8 cellular contexts compared by ENCODE assay signal in the genomic region with DNA sequence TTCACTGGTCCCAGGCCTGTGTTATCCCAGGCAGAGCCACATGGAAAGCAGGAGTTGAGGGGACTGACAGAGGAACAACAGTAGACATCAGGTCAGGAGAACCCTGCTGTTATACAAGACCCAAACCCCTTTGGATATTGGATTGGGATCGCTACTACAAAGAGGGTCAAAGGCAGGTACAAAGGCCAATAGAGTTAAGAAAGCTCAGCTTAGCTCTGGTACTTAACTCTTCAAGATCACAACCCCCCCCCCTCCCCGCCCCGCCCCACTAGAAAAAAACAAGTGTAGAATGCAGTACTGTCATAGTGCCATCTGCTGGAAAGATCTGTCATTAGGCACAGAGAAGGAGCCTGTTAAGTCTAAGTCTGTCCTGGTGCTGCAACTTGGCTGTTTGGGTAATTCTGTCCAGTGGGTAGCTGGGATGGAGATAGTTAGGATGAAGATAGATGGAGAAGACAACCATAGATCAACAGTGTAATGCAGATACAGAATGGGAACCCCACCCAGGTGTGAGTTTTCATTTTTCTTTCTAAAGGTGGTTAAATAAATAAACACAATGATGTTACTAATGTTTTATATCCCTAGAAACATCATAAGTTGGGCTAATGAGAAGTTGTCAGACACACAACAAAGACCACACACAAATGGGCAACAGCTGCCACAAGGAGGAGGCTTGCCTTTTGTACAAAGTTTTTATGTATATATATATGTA. TPM values are rescaled to one million over a fixed set of nuclear protein-coding genes. Genes with fewer than 3 reads are reported as not detected.
DNase-seq lines count a peak whose midpoint lies in the region; ATAC-seq and TF ChIP-seq lines count a peak whose summit lies in the region.

No MANE protein-coding gene starts in this region.

- H3K36me3 ChIP-seq in WERI-Rb-1, result peaks cover 40% of the 10 kb centered on the region
- peaks cover 19 to 37% of the 10 kb centered on the region in 2 donors for H3K36me3 ChIP-seq in esophagus (ENCODE audit: control insufficient read depth in 2 of 2, insufficient read depth in 2 of 2, low read length in 1 of 2)

- H3K27me3 ChIP-seq in WERI-Rb-1 (ENCODE audit: insufficient read depth, low read depth, severe bottlenecking) (no peaks in the 10 kb centered on the region), esophagus (ENCODE audit: control insufficient read depth in 1 of 2, insufficient read depth in 2 of 2, low read length in 2 of 2) (no peaks in the 10 kb centered on the region)

- WGBS in esophagus, 2 donors, result 23 to 29% methylated on average over 3 of the region's 3 CpGs

- TF ChIP-seq CTCF in WERI-Rb-1 (IDR thresholded peaks at IDR 0.05; ENCODE audit: low read depth, low read length), result peak; percentile 69

- H3K4me3 ChIP-seq in WERI-Rb-1 (ENCODE audit: low read depth, low read length) (no peak overlapping the region), esophagus (ENCODE audit: low read depth in 1 of 2, low read length in 2 of 2) (no peak overlapping the region)

- no peak overlapping the region for H3K27ac ChIP-seq in WERI-Rb-1
- peak overlapping the region; percentile 23 to 56 for H3K27ac ChIP-seq in esophagus (ENCODE audit: low read depth in 2 of 2, low read length in 1 of 2)

- peaks cover 0 to 4% of the 10 kb centered on the region in 2 donors for H3K4me1 ChIP-seq in esophagus (ENCODE audit: control insufficient read depth in 2 of 2, insufficient read depth in 2 of 2, low read length in 1 of 2)

- DNase-seq in DMS 273 treated with DMSO at 0.1 percent for 48 hours (lab: John Stamatoyannopoulos, UW) (peak; percentile 35), HCEC 1CT (peak; percentile 70), NCI-H2196 (lab: John Stamatoyannopoulos, UW; ENCODE audit: unreplicated experiment) (peak; percentile 68), WERI-Rb-1 (peak; percentile 63), myocyte (ENCODE audit: low read depth) (peak; percentile 83)

- ATAC-seq in HG02759 (IDR thresholded peaks at IDR 0.05; ENCODE audit: unreplicated experiment), result no peak
- ATAC-seq in GM21717 (IDR thresholded peaks at IDR 0.05; ENCODE audit: unreplicated experiment), result no peak

- H3K9me3 ChIP-seq in WERI-Rb-1 (ENCODE audit: severe bottlenecking), result no peaks in the 10 kb centered on the region
- H3K9me3 ChIP-seq in esophagus (ENCODE audit: control insufficient read depth in 2 of 2, insufficient read depth in 1 of 2, low read depth in 1 of 2, low read length in 1 of 2), result no peaks in the 10 kb centered on the region

RNA-seq across cellular contexts. Expression of gene REM2, which starts 17.2 kb away (rescaled TPM):
- polyA plus RNA-seq in esophagus, result 1 to 10 TPM in 1 of 2 donors, under 1 TPM in 1; 0.31 to 1.1 TPM
- total RNA-seq in myocyte, result 0.42 and 0.78 TPM in 2 replicates
- polyA plus RNA-seq in myocyte (2012), result 0.33 TPM

RNA-seq across cellular contexts. Expression of gene RBM23, which starts 18.7 kb away (rescaled TPM):
- 10 to 100 TPM; 21.2 to 35.8 TPM for polyA plus RNA-seq in esophagus
- total RNA-seq in myocyte, result 74.9 and 440 TPM in 2 replicates
- 56.0 TPM for polyA plus RNA-seq in myocyte (2012)

RNA-seq across cellular contexts. Expression of gene LRP10, which starts 28.7 kb away (rescaled TPM):
- polyA plus RNA-seq in esophagus, result 100 to 1,000 TPM in 1 of 2 donors, 10 to 100 TPM in 1; 69.8 to 129 TPM
- 81.6 and 106 TPM in 2 replicates for total RNA-seq in myocyte
- polyA plus RNA-seq in myocyte (2012), result 222 TPM

RNA-seq across cellular contexts. Expression of gene PRMT5, which starts 28.9 kb away (rescaled TPM):
- polyA plus RNA-seq in esophagus, result 10 to 100 TPM; 31.4 to 47.1 TPM
- total RNA-seq in myocyte, result 64.1 and 75.9 TPM in 2 replicates
- 271 TPM for polyA plus RNA-seq in myocyte (2012)

RNA-seq across cellular contexts. Expression of gene HAUS4, which starts 56.6 kb away (rescaled TPM):
- 10 to 100 TPM; 17.0 to 23.5 TPM for polyA plus RNA-seq in esophagus
- 17.4 and 21.2 TPM in 2 replicates for total RNA-seq in myocyte
- 17.0 TPM for polyA plus RNA-seq in myocyte (2012)
